In the genomic region with DNA sequence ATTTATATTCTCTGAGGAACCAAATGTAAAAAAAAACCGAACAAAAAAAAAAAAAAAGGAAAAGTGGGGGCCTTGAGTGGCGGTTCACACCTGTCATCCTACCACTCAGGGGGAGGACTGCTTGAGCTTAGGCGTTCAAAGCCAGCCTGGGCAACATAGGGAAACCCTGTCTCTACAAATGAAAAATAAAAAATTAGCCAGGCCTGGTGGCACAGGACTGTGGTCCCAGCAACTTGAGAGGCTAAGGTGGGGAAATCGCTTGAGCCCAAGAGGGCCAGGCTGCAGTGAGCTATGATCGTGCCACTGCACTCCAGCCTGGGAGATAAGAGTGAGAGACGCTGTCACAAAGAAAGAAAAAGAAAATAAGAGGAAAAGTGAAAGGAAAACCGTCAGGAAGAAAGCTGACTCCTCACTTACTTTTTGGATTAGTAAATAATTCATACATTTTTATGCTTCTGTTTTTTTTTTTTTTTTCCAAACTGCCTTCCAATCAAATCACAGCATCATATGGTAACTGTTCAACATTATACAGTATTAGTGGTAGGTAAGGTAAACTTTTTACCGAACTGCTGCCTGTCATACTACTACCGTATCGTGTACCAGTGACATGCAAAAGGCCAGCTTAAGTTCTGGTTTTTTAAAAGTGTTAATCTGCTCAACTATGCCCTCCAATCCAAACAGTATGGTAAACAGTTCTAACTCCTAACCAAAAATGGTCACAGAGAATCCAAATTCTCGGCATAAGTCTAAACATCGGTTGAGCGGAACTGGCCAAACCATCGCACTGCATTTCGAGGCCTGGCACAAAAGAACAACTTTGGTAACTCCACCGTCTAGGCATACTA, we compare ENCODE assay signal across 1 cellular context.
TF ChIP-seq lines count a peak whose summit lies in the region.

No MANE protein-coding gene starts in this region.

TF ChIP-seq in K562, 482 proteins besides CTCF, POLR2A, EP300 and RAD21 (continued from another document):
- TF ChIP-seq, protein P1, sequence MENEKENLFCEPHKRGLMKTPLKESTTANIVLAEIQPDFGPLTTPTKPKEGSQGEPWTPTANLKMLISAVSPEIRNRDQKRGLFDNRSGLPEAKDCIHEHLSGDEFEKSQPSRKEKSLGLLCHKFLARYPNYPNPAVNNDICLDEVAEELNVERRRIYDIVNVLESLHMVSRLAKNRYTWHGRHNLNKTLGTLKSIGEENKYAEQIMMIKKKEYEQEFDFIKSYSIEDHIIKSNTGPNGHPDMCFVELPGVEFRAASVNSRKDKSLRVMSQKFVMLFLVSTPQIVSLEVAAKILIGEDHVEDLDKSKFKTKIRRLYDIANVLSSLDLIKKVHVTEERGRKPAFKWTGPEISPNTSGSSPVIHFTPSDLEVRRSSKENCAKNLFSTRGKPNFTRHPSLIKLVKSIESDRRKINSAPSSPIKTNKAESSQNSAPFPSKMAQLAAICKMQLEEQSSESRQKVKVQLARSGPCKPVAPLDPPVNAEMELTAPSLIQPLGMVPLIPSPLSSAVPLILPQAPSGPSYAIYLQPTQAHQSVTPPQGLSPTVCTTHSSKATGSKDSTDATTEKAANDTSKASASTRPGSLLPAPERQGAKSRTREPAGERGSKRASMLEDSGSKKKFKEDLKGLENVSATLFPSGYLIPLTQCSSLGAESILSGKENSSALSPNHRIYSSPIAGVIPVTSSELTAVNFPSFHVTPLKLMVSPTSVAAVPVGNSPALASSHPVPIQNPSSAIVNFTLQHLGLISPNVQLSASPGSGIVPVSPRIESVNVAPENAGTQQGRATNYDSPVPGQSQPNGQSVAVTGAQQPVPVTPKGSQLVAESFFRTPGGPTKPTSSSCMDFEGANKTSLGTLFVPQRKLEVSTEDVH (IDR thresholded peaks at IDR 0.05; ENCODE audit: low read depth, partially characterized antibody) = no peak
- no peak for TF ChIP-seq ZHX1 (conservative IDR thresholded peaks at IDR 0.05; ENCODE audit: low read length)
- TF ChIP-seq KLF1 (tag; IDR thresholded peaks at IDR 0.05) = no peak
- no peak for TF ChIP-seq ZNF134 (CRISPR knock-in tag; conservative IDR thresholded peaks at IDR 0.05)
- TF ChIP-seq BACH1 (tag; IDR thresholded peaks at IDR 0.05) = no peak
- peak; percentile 34 for TF ChIP-seq NFYB (IDR thresholded peaks at IDR 0.05; ENCODE audit: extremely low read depth, insufficient read length)
- TF ChIP-seq DNMT1 (IDR thresholded peaks at IDR 0.05) = no peak
- TF ChIP-seq, protein P2, sequence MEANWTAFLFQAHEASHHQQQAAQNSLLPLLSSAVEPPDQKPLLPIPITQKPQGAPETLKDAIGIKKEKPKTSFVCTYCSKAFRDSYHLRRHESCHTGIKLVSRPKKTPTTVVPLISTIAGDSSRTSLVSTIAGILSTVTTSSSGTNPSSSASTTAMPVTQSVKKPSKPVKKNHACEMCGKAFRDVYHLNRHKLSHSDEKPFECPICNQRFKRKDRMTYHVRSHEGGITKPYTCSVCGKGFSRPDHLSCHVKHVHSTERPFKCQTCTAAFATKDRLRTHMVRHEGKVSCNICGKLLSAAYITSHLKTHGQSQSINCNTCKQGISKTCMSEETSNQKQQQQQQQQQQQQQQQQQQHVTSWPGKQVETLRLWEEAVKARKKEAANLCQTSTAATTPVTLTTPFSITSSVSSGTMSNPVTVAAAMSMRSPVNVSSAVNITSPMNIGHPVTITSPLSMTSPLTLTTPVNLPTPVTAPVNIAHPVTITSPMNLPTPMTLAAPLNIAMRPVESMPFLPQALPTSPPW (CRISPR knock-in tag; IDR thresholded peaks at IDR 0.05) = peak; percentile 31; the same call in 1 of the 2 replicates
- no peak for TF ChIP-seq KDM5B (IDR thresholded peaks at IDR 0.05; ENCODE audit: insufficient replicate concordance, low read depth, low read length)
- TF ChIP-seq CXXC5 (CRISPR knock-in tag; IDR thresholded peaks at IDR 0.05) = no peak
- 0 out of 2 replicates have a peak, but pooled peaks have one; percentile 23 for TF ChIP-seq NBN (IDR thresholded peaks at IDR 0.05; ENCODE audit: low read depth)
- no peak for TF ChIP-seq ZNF274 (IDR thresholded peaks at IDR 0.05; ENCODE audit: borderline replicate concordance, low read depth, low read length)
- no peak for TF ChIP-seq PBX2 (CRISPR knock-in tag; IDR thresholded peaks at IDR 0.05; ENCODE audit: low read depth)
- 0 out of 2 replicates have a peak, but pooled peaks have one; percentile 24 for TF ChIP-seq PBX2 (tag; conservative IDR thresholded peaks at IDR 0.05; ENCODE audit: low read depth)
